ENCODE assay signal across 21 cellular contexts in the genomic region with DNA sequence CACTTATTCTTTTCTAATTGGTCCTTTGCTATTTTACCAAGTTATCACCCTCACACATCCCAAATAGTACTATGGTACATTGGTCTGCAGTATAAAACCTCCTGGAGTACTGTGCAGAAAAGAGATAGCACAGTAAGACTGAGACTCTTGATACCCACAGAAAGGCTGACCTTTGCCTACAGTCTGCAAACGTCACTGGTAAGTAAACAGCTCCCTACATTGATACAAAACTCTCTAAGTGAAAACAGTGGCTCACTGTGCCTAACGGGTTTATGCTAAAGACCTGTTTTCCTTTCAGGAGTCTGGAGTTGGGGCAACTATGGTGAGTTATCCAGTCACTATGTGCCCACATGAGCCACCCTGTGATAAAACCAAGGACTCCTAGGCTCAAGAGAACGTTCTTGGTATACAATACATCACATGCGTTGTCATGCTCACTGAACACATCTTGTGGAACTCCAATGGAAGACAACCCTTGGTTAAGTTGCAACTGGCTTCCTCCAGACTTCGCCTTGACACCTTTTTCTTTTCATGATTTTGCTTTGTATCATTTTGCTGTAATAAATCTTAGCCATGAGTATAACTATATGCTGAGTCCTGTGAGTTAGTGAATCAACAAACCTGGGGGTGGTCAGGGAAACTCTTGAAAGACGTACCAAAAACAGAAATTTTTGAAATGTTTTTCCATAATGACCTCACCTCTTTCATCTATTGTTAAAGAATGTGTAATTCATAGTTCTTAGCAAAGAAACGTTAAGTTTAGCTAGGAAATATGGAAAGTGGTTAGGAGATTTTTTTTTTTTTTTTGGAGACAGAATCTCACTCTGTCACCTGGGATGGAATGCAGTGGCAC.
"Had no signal": no experiment of that assay in that cellular context is flagged by ENCODE, and none has a peak within 500 bp of the region (broad histone marks: within the 10 kb centered on the region; RNA-seq: fewer than 3 reads in every experiment).

No MANE protein-coding gene starts in this region.

- H3K36me3 ChIP-seq: uterus had no signal

- H3K9me3 Mint-ChIP-seq: activated CD4-positive, alpha-beta T cell treated with anti-CD3 and anti-CD28 coated beads, Interleukin-2, amount 10 ng/mL, durations not matched to agents 24 days and 14 days; activated CD8-positive, alpha-beta T cell treated with anti-CD3 and anti-CD28 coated beads for 36 hours; activated naive CD4-positive, alpha-beta T cell treated with anti-CD3 and anti-CD28 coated beads, Interleukin-2, amount 10 ng/mL, durations not matched to agents 7 days and 5 days; activated T-cell treated with anti-CD3 and anti-CD28 coated beads, Interleukin-2, amount 50 U/mL, for 24 hours; nephron; T-cell had no signal

- H3K27me3 ChIP-seq: esophagus squamous epithelium, thyroid gland, uterus had no signal

- DNase-seq: activated CD4-positive, alpha-beta T cell treated with anti-CD3 and anti-CD28 coated beads, Interleukin-2, amount 10 ng/mL, durations not matched to agents 24 days and 14 days; activated CD8-positive, alpha-beta T cell treated with anti-CD3 and anti-CD28 coated beads for 36 hours; activated effector memory CD4-positive, alpha-beta T cell treated with Interleukin-2 at 50 U/mL for 16 hours; activated naive CD4-positive, alpha-beta T cell treated with anti-CD3 and anti-CD28 coated beads, Interleukin-2, amount 10 ng/mL, durations not matched to agents 7 days and 5 days; activated T-cell treated with anti-CD3 and anti-CD28 coated beads, Interleukin-2, amount 50 U/mL, for 24 hours; dermis blood vessel endothelial cell; effector memory CD4-positive, alpha-beta T cell; esophagus squamous epithelium; left cardiac atrium; midbrain; nucleus accumbens; posterior cingulate gyrus; stimulated activated CD4-positive, alpha-beta T cell treated with anti-CD3 and anti-CD28 coated beads, Interleukin-2, amount 100 ng/mL, for 24 hours; stimulated activated naive CD4-positive, alpha-beta T cell treated with Interleukin-2 at 50 U/mL for 16 hours; T-cell; thyroid gland; uterus had no signal

- H3K4me1 Mint-ChIP-seq: activated CD4-positive, alpha-beta T cell treated with anti-CD3 and anti-CD28 coated beads, Interleukin-2, amount 10 ng/mL, durations not matched to agents 24 days and 14 days; activated naive CD4-positive, alpha-beta T cell treated with anti-CD3 and anti-CD28 coated beads, Interleukin-2, amount 10 ng/mL, durations not matched to agents 7 days and 5 days; nephron; T-cell had no signal

- ATAC-seq: activated CD8-positive, alpha-beta T cell treated with anti-CD3 and anti-CD28 coated beads for 36 hours; left cardiac atrium; T-cell had no signal

- FAIRE-seq: endothelial cell of umbilical vein, islet of Langerhans had no signal

- H3K4me3 ChIP-seq: esophagus squamous epithelium, lung, thyroid gland, uterus had no signal

- H3K27ac ChIP-seq: esophagus squamous epithelium, thyroid gland, uterus had no signal

- H3K27ac Mint-ChIP-seq: activated CD4-positive, alpha-beta T cell treated with anti-CD3 and anti-CD28 coated beads, Interleukin-2, amount 10 ng/mL, durations not matched to agents 24 days and 14 days; activated CD8-positive, alpha-beta T cell treated with anti-CD3 and anti-CD28 coated beads for 36 hours; activated naive CD4-positive, alpha-beta T cell treated with anti-CD3 and anti-CD28 coated beads, Interleukin-2, amount 10 ng/mL, durations not matched to agents 7 days and 5 days; activated T-cell treated with anti-CD3 and anti-CD28 coated beads, Interleukin-2, amount 50 U/mL, for 24 hours; T-cell had no signal

- H3K27me3 Mint-ChIP-seq: activated CD4-positive, alpha-beta T cell treated with anti-CD3 and anti-CD28 coated beads, Interleukin-2, amount 10 ng/mL, durations not matched to agents 24 days and 14 days; activated CD8-positive, alpha-beta T cell treated with anti-CD3 and anti-CD28 coated beads for 36 hours; activated naive CD4-positive, alpha-beta T cell treated with anti-CD3 and anti-CD28 coated beads, Interleukin-2, amount 10 ng/mL, durations not matched to agents 7 days and 5 days; activated T-cell treated with anti-CD3 and anti-CD28 coated beads, Interleukin-2, amount 50 U/mL, for 24 hours; T-cell had no signal

- H3K4me1 ChIP-seq: esophagus squamous epithelium, thyroid gland, uterus had no signal

- H3K4me3 Mint-ChIP-seq: activated CD4-positive, alpha-beta T cell treated with anti-CD3 and anti-CD28 coated beads, Interleukin-2, amount 10 ng/mL, durations not matched to agents 24 days and 14 days; activated CD8-positive, alpha-beta T cell treated with anti-CD3 and anti-CD28 coated beads for 36 hours; activated naive CD4-positive, alpha-beta T cell treated with anti-CD3 and anti-CD28 coated beads, Interleukin-2, amount 10 ng/mL, durations not matched to agents 7 days and 5 days; activated T-cell treated with anti-CD3 and anti-CD28 coated beads, Interleukin-2, amount 50 U/mL, for 24 hours; nephron; T-cell had no signal
